20 cellular contexts compared by ENCODE assay signal in genomic region chr10:69766161-69766910, GRCh38. TPM values are rescaled to one million over a fixed set of nuclear protein-coding genes. Genes with fewer than 3 reads are reported as not detected.
DNase-seq lines count a peak whose midpoint lies in the region; ATAC-seq and TF ChIP-seq lines count a peak whose summit lies in the region.
"Had no signal": no experiment of that assay in that cellular context is flagged by ENCODE, and none has a peak within 500 bp of the region (broad histone marks: within the 10 kb centered on the region; RNA-seq: fewer than 3 reads in every experiment).

No MANE protein-coding gene starts in this region.

- H3K36me3 Mint-ChIP-seq in osteocyte (ENCODE audit: unreplicated experiment), result no peaks in the 10 kb centered on the region
- no peaks in the 10 kb centered on the region for H3K36me3 Mint-ChIP-seq in activated T-helper 2 cell treated with anti-CD3 and anti-CD28 coated beads, Interferon-gamma antibody, Interleukin-2, Interleukin-4, amounts not matched to agents 10 μg/mL and 5 μg/mL and 100 μg/mL, durations not matched to agents 14 hours and 24 hours and 36 hours (ENCODE audit: low read depth)
- H3K36me3 Mint-ChIP-seq: CD8-positive, alpha-beta T cell had no signal

- H3K9me3 ChIP-seq in BE2C, result no peaks in the 10 kb centered on the region
- no peaks in the 10 kb centered on the region for H3K9me3 ChIP-seq in heart left ventricle
- no peaks in the 10 kb centered on the region for H3K9me3 ChIP-seq in OCI-LY7 (ENCODE audit: low read length)

- BruUV-seq in OCI-LY7 (replicated peaks; lab: Mats Ljungman, UMichigan), result no TSS peak

- H4K20me1 ChIP-seq in OCI-LY7 (ENCODE audit: insufficient read depth, low read length), result no peaks in the 10 kb centered on the region

- no peaks in the 10 kb centered on the region for H3K79me2 ChIP-seq in OCI-LY7 (ENCODE audit: insufficient read depth, low read depth, low read length)

- H3K9me2 ChIP-seq in OCI-LY7 (ENCODE audit: insufficient read depth, low read length), result no peaks in the 10 kb centered on the region

- TF ChIP-seq POLR2A in heart left ventricle (IDR thresholded peaks at IDR 0.05), result no peak

- DNase-seq in BE2C (peak; percentile 23), astrocyte of the spinal cord (ENCODE audit: low read depth, low spot score) (peak; percentile 17), heart left ventricle (peak in 4 of 5 donors; percentile 27 to 65 (median 46)), osteocyte (ENCODE audit: extremely low spot score, unreplicated experiment) (no peak), NCI-H1092 treated with DMSO at 0.1 percent for 48 hours (lab: John Stamatoyannopoulos, UW) (no peak), OCI-LY7 (ENCODE audit: low spot score) (no peak)
- no peak for DNase-seq in activated T-helper 2 cell treated with anti-CD3 and anti-CD28 coated beads, Interferon-gamma antibody, Interleukin-2, Interleukin-4, amounts not matched to agents 10 μg/mL and 5 μg/mL and 100 μg/mL, durations not matched to agents 14 hours and 24 hours and 36 hours (ENCODE audit: low spot score)
- DNase-seq: activated CD4-positive, alpha-beta T cell treated with anti-CD3 and anti-CD28 coated beads, Interleukin-2, amount 10 ng/mL, durations not matched to agents 7 days and 5 days; activated CD8-positive, alpha-beta memory T cell treated with anti-CD3 and anti-CD28 coated beads, Interleukin-2, amount 50 U/mL, for 48 hours; activated gamma-delta T cell treated with Interleukin-2 at 50 U/mL for 16 hours; amygdala; CD8-positive, alpha-beta T cell; DND-41; effector memory CD8-positive, alpha-beta T cell; KBM-7; NCI-H187; NCI-H510A; stimulated activated CD4-positive, alpha-beta T cell treated with anti-CD3 and anti-CD28 coated beads, Interleukin-12 subunit alpha, Interleukin-12 subunit beta, amount 100 ng/mL, for 4 hours had no signal

- H3K27ac Mint-ChIP-seq in osteocyte (ENCODE audit: unreplicated experiment), result peak overlapping the region; percentile 23
- no peak overlapping the region for H3K27ac Mint-ChIP-seq in activated T-helper 2 cell treated with anti-CD3 and anti-CD28 coated beads, Interferon-gamma antibody, Interleukin-2, Interleukin-4, amounts not matched to agents 10 μg/mL and 5 μg/mL and 100 μg/mL, durations not matched to agents 14 hours and 24 hours and 36 hours
- H3K27ac Mint-ChIP-seq: activated CD4-positive, alpha-beta T cell treated with anti-CD3 and anti-CD28 coated beads, Interleukin-2, amount 10 ng/mL, durations not matched to agents 7 days and 5 days; CD8-positive, alpha-beta T cell; effector memory CD8-positive, alpha-beta T cell had no signal

- TF ChIP-seq CTCF in BE2C (IDR thresholded peaks at IDR 0.05; ENCODE audit: low read depth, low read length) (no peak), astrocyte of the spinal cord (IDR thresholded peaks at IDR 0.05; ENCODE audit: low read depth, low read length) (no peak), heart left ventricle (IDR thresholded peaks at IDR 0.05) (no peak), osteocyte (IDR thresholded peaks at IDR 0.05) (no peak), OCI-LY7 (conservative IDR thresholded peaks at IDR 0.05; ENCODE audit: low read length) (no peak)

- no peaks in the 10 kb centered on the region for H3K27me3 ChIP-seq in BE2C
- peaks cover 0 to 6% (median 0%) of the 10 kb centered on the region in 9 donors for H3K27me3 ChIP-seq in heart left ventricle

- CTCF ChIA-PET in OCI-LY7 (lab: Charles Lee; ENCODE audit: unreplicated experiment), result no interaction called here

- H3K4me1 Mint-ChIP-seq in osteocyte (ENCODE audit: unreplicated experiment), result peaks cover 59% of the 10 kb centered on the region
- H3K4me1 Mint-ChIP-seq in activated T-helper 2 cell treated with anti-CD3 and anti-CD28 coated beads, Interferon-gamma antibody, Interleukin-2, Interleukin-4, amounts not matched to agents 10 μg/mL and 5 μg/mL and 100 μg/mL, durations not matched to agents 14 hours and 24 hours and 36 hours (ENCODE audit: low read depth), result no peaks in the 10 kb centered on the region
- H3K4me1 Mint-ChIP-seq: activated CD4-positive, alpha-beta T cell treated with anti-CD3 and anti-CD28 coated beads, Interleukin-2, amount 10 ng/mL, durations not matched to agents 7 days and 5 days; central memory CD8-positive, alpha-beta T cell had no signal

- no peaks in the 10 kb centered on the region for H3K27me3 Mint-ChIP-seq in osteocyte (ENCODE audit: unreplicated experiment)
- H3K27me3 Mint-ChIP-seq in activated T-helper 2 cell treated with anti-CD3 and anti-CD28 coated beads, Interferon-gamma antibody, Interleukin-2, Interleukin-4, amounts not matched to agents 10 μg/mL and 5 μg/mL and 100 μg/mL, durations not matched to agents 14 hours and 24 hours and 36 hours (ENCODE audit: low read depth), result peaks cover 1% of the 10 kb centered on the region

- peaks cover 4% of the 10 kb centered on the region; the same call in 1 of the 2 replicates for H3K4me1 ChIP-seq in BE2C
- peaks cover 0 to 37% (median 2%) of the 10 kb centered on the region in 12 donors for H3K4me1 ChIP-seq in heart left ventricle
- H3K4me1 ChIP-seq in OCI-LY7 (ENCODE audit: insufficient read depth, low read length, poor library complexity, severe bottlenecking), result no peaks in the 10 kb centered on the region

- H3K27ac ChIP-seq in heart left ventricle, result no peak overlapping the region
- no peak overlapping the region for H3K27ac ChIP-seq in OCI-LY7 (ENCODE audit: low read depth, low read length, poor library complexity, severe bottlenecking)

- H3K4me2 ChIP-seq in OCI-LY7 (ENCODE audit: low read length), result no peak overlapping the region

- H3K4me3 Mint-ChIP-seq in osteocyte (ENCODE audit: unreplicated experiment), result no peak overlapping the region
- no peak overlapping the region for H3K4me3 Mint-ChIP-seq in activated T-helper 2 cell treated with anti-CD3 and anti-CD28 coated beads, Interferon-gamma antibody, Interleukin-2, Interleukin-4, amounts not matched to agents 10 μg/mL and 5 μg/mL and 100 μg/mL, durations not matched to agents 14 hours and 24 hours and 36 hours (ENCODE audit: low read depth)
- H3K4me3 Mint-ChIP-seq: activated CD4-positive, alpha-beta T cell treated with anti-CD3 and anti-CD28 coated beads, Interleukin-2, amount 10 ng/mL, durations not matched to agents 7 days and 5 days; CD8-positive, alpha-beta T cell; central memory CD8-positive, alpha-beta T cell; effector memory CD8-positive, alpha-beta T cell had no signal

- in situ Hi-C loops in astrocyte of the spinal cord (cut with HindIII; ENCODE audit: low sequenced_read_pairs), result no loop called here

- ATAC-seq in heart left ventricle, result peak; percentile 55 to 63 (median 58)
- ATAC-seq in HG03108 (IDR thresholded peaks at IDR 0.05; ENCODE audit: unreplicated experiment), result no peak
- ATAC-seq: CD8-positive, alpha-beta T cell; effector memory CD8-positive, alpha-beta T cell had no signal

- POLR2A ChIA-PET in OCI-LY7 (lab: Charles Lee), result interaction anchor here (1.3 kb wide), 1 partner anchor 15 kb away, joined by 4 read pairs; no protein-coding TSS in a partner anchor

- no peaks in the 10 kb centered on the region for H3K9me3 Mint-ChIP-seq in osteocyte (ENCODE audit: unreplicated experiment)
- H3K9me3 Mint-ChIP-seq in activated T-helper 2 cell treated with anti-CD3 and anti-CD28 coated beads, Interferon-gamma antibody, Interleukin-2, Interleukin-4, amounts not matched to agents 10 μg/mL and 5 μg/mL and 100 μg/mL, durations not matched to agents 14 hours and 24 hours and 36 hours, result no peaks in the 10 kb centered on the region
- H3K9me3 Mint-ChIP-seq: activated CD4-positive, alpha-beta T cell treated with anti-CD3 and anti-CD28 coated beads, Interleukin-2, amount 10 ng/mL, durations not matched to agents 7 days and 5 days; CD8-positive, alpha-beta T cell; central memory CD8-positive, alpha-beta T cell; effector memory CD8-positive, alpha-beta T cell had no signal

- no peak overlapping the region for H3K4me3 ChIP-seq in BE2C (ENCODE audit: low read depth, low read length)
- H3K4me3 ChIP-seq in astrocyte of the spinal cord (ENCODE audit: low read depth, low read length), result no peak overlapping the region
- no peak overlapping the region for H3K4me3 ChIP-seq in heart left ventricle
- no peak overlapping the region for H3K4me3 ChIP-seq in OCI-LY7 (ENCODE audit: low read depth, low read length, poor library complexity, severe bottlenecking)

- H3K36me3 ChIP-seq in BE2C, result no peaks in the 10 kb centered on the region
- H3K36me3 ChIP-seq in heart left ventricle, result no peaks in the 10 kb centered on the region
- H3K36me3 ChIP-seq in OCI-LY7 (ENCODE audit: insufficient read depth, low read length), result no peaks in the 10 kb centered on the region

- WGBS in heart left ventricle, 4 donors, result 61 to 71% (median 66%) methylated on average over 8 to 10 of the region's 10 CpGs

- intact Hi-C loops in heart left ventricle (cut with DNase I) (no loop called here), OCI-LY7 (cut with micrococcal nuclease; ENCODE audit: unreplicated experiment) (no loop called here)
- intact Hi-C loops in activated T-helper 2 cell treated with anti-CD3 and anti-CD28 coated beads, Interferon-gamma antibody, Interleukin-2, Interleukin-4, amounts not matched to agents 10 μg/mL and 5 μg/mL and 100 μg/mL, durations not matched to agents 14 hours and 24 hours and 36 hours (cut with micrococcal nuclease), result no loop called here

- no peak overlapping the region for H2AFZ ChIP-seq in OCI-LY7 (ENCODE audit: low read length)

RNA-seq across cellular contexts. Expression of gene COL13A1, which starts 35.4 kb away (rescaled TPM):
- 1.1 TPM for polyA plus RNA-seq in BE2C (2012; ENCODE audit: insufficient read depth, insufficient read length, low read depth)
- 1 to 10 TPM; 1.0 to 4.0 (median 1.7) TPM for total RNA-seq in heart left ventricle
- 1 to 10 TPM; 1.2 to 2.0 TPM for polyA plus RNA-seq in heart left ventricle
- 29.2 and 29.9 TPM in 2 replicates for total RNA-seq in osteocyte
- not detected in 2 replicates for total RNA-seq in activated T-helper 2 cell treated with anti-CD3 and anti-CD28 coated beads, Interferon-gamma antibody, Interleukin-2, Interleukin-4, amounts not matched to agents 10 μg/mL and 5 μg/mL and 100 μg/mL, durations not matched to agents 14 hours and 24 hours and 36 hours
- total RNA-seq in OCI-LY7 (2014; rRNA removed; shearing (Covaris generic)), result 0.06 TPM in 1 of 2 replicates, not detected in the other
- total RNA-seq in OCI-LY7 (2022), result not detected in 2 replicates
- total RNA-seq: activated CD4-positive, alpha-beta T cell treated with anti-CD3 and anti-CD28 coated beads, Interleukin-2, amount 10 ng/mL, durations not matched to agents 7 days and 5 days; CD8-positive, alpha-beta T cell had no signal

Comparison
In these comparisons a context has a peak if more than half of its experiments do, and no peak if none do; other contexts are left out.
1. DNase-seq: peak in BE2C (single experiment), astrocyte of the spinal cord (single experiment) and heart left ventricle (4 of 5); none in osteocyte (single experiment), NCI-H1092 treated with DMSO at 0.1 percent for 48 hours (single experiment), activated T-helper 2 cell treated with anti-CD3 and anti-CD28 coated beads, Interferon-gamma antibody, Interleukin-2, Interleukin-4, amounts not matched to agents 10 μg/mL and 5 μg/mL and 100 μg/mL, durations not matched to agents 14 hours and 24 hours and 36 hours (single experiment) and OCI-LY7 (single experiment).